Comparison of ENCODE assay signal across 19 cellular contexts in genomic region chr22:28025333-28025732, GRCh38.
A peak's percentile ranks its signal among the peaks of the same experiment; 100 is the strongest.
DNase-seq lines count a peak whose midpoint lies in the region; ATAC-seq, FAIRE-seq and TF ChIP-seq lines count a peak whose summit lies in the region.
"Had no signal": no experiment of that assay in that cellular context is flagged by ENCODE, and none has a peak within 500 bp of the region (broad histone marks: within the 10 kb centered on the region; RNA-seq: fewer than 3 reads in every experiment).

No MANE protein-coding gene starts in this region.

- no peak overlapping the region for H3K4me2 ChIP-seq in H1 (ENCODE audit: insufficient read depth in 1 of 2, low read depth in 2 of 2, low read length in 2 of 2)

- H3K27me3 ChIP-seq in right atrium auricular region (no peaks in the 10 kb centered on the region), H1 (replicated peaks in 1 of 4; ENCODE audit: control insufficient read depth in 3 of 4, extremely low read depth in 1 of 4, insufficient read depth in 3 of 4, low read length in 3 of 4) (no peaks in the 10 kb centered on the region), ovary (no peaks in the 10 kb centered on the region)

- no peak overlapping the region for H2BK12ac ChIP-seq in H1 (ENCODE audit: low read depth, low read length)

- H3K4me1 ChIP-seq in right atrium auricular region (peaks cover 3 to 66% of the 10 kb centered on the region in 2 donors), H1 (replicated peaks in 1 of 4; ENCODE audit: control insufficient read depth in 3 of 4, insufficient read depth in 4 of 4, low read length in 3 of 4) (peaks cover 0 to 5% (median 0%) of the 10 kb centered on the region in 4 experiments; a peak in 3 of 7 replicates), ovary (ENCODE audit: insufficient read depth) (peaks cover 17% of the 10 kb centered on the region)

- no peak overlapping the region for H3K14ac ChIP-seq in H1 (ENCODE audit: insufficient read length)

- no peak overlapping the region for H3K23ac ChIP-seq in H1 (ENCODE audit: insufficient read length)

- peaks cover 0 to 1% of the 10 kb centered on the region in 2 experiments for H4K20me1 ChIP-seq in H1 (replicated peaks in 1 of 2; ENCODE audit: control insufficient read depth in 1 of 2, insufficient read depth in 2 of 2, low read length in 2 of 2)

- H2AFZ ChIP-seq in H1 (ENCODE audit: low read length) = no peak overlapping the region
- H2AFZ ChIP-seq: GM23248 had no signal

- H3K27ac ChIP-seq in right atrium auricular region = no peak overlapping the region
- H3K27ac ChIP-seq in H1 (ENCODE audit: low read depth, low read length) = no peak overlapping the region
- no peak overlapping the region for H3K27ac ChIP-seq in ovary
- H3K27ac ChIP-seq: GM23248 had no signal

- no peak overlapping the region for H2AK5ac ChIP-seq in H1 (ENCODE audit: low read depth, low read length)

- no peak overlapping the region for H4K91ac ChIP-seq in H1 (replicated peaks; ENCODE audit: insufficient read length, low read length)

- H4K8ac ChIP-seq in H1 (ENCODE audit: extremely low read depth, insufficient read depth, low read length) = peak overlapping the region; percentile 12; the same call in 1 of the 2 replicates

- no peak overlapping the region for H2BK20ac ChIP-seq in H1 (ENCODE audit: low read length)

- no peaks in the 10 kb centered on the region for H3K9me3 ChIP-seq in right atrium auricular region
- no peaks in the 10 kb centered on the region for H3K9me3 ChIP-seq in H1 (ENCODE audit: insufficient read depth in 2 of 2, low read depth in 1 of 2, low read length in 1 of 2)
- no peaks in the 10 kb centered on the region for H3K9me3 ChIP-seq in ovary
- H3K9me3 ChIP-seq: Caco-2 had no signal

- H3K79me2 ChIP-seq in H1 (ENCODE audit: control insufficient read depth in 1 of 2, insufficient read depth in 2 of 2, low read length in 2 of 2) = no peaks in the 10 kb centered on the region

- no peaks in the 10 kb centered on the region for H3K36me3 ChIP-seq in right atrium auricular region
- H3K36me3 ChIP-seq in H1 (ENCODE audit: control insufficient read depth in 2 of 4, insufficient read depth in 4 of 4, low read length in 3 of 4) = no peaks in the 10 kb centered on the region
- H3K36me3 ChIP-seq in ovary = no peaks in the 10 kb centered on the region

- peak; percentile 32 for DNase-seq in right atrium auricular region (ENCODE audit: low spot score)
- DNase-seq in left cardiac atrium = no peak
- DNase-seq in H1 (ENCODE audit: low read depth in 1 of 2, low spot score in 2 of 2) = no peak
- peak in 3 of 5 donors; percentile 4 to 8 (median 6) for DNase-seq in ovary
- DNase-seq in ureter (ENCODE audit: low spot score) = peak; percentile 34
- no peak for DNase-seq in HT-29 (ENCODE audit: low spot score)
- DNase-seq in NCI-H748 (lab: John Stamatoyannopoulos, UW; ENCODE audit: unreplicated experiment) = no peak
- DNase-seq: Caco-2, GM23248, Kasumi-1, NCI-H1105 treated with DMSO at 0.1 percent for 48 hours, NCI-H187 treated with DMSO at 0.1 percent for 48 hours, NCI-H2171, NCI-H446 treated with DMSO at 0.1 percent for 48 hours, NCI-H774, SHP77 had no signal

- no peak overlapping the region for H2BK15ac ChIP-seq in H1 (ENCODE audit: low read length)

- TF ChIP-seq CTCF in right atrium auricular region (IDR thresholded peaks at IDR 0.05) (no peak), H1 (IDR thresholded peaks at IDR 0.05; ENCODE audit: control extremely low read depth in 1 of 3, insufficient read depth in 1 of 3, low read depth in 1 of 3, low read length in 3 of 3) (no peak), ovary (IDR thresholded peaks at IDR 0.05) (no peak)

- CTCF ChIA-PET in H1 (lab: Charles Lee; ENCODE audit: partially characterized antibody) = interaction anchor here (0.7 to 1.2 kb wide), 4 partner anchors 26 to 549 kb away, joined by 3 read pairs; no protein-coding TSS in a partner anchor

- TF ChIP-seq POLR2A in H1 (IDR thresholded peaks at IDR 0.05; ENCODE audit: control extremely low read depth in 1 of 2, low read depth in 2 of 2, low read length in 2 of 2) = no peak
- no peak for TF ChIP-seq POLR2A in ovary (IDR thresholded peaks at IDR 0.05)

- H3K79me1 ChIP-seq in H1 (ENCODE audit: low read depth, low read length) = no peaks in the 10 kb centered on the region

- FAIRE-seq in H1 (lab: Jason Lieb, UNC) = no peak
- FAIRE-seq: GM12878, RCC 7860 had no signal

- no peak overlapping the region for H3K9ac ChIP-seq in H1 (replicated peaks in 1 of 4; ENCODE audit: extremely low read depth in 1 of 4, low read depth in 3 of 4, low read length in 3 of 4)
- H3K9ac ChIP-seq: GM23248 had no signal

- H3K18ac ChIP-seq in H1 (ENCODE audit: extremely low read depth, low read length) = no peak overlapping the region

- TF ChIP-seq RAD21 in H1 (IDR thresholded peaks at IDR 0.05 in 1 of 2, conservative IDR thresholded peaks at IDR 0.05 in 1 of 2; ENCODE audit: low read depth in 2 of 2, low read length in 2 of 2) = no peak

- no peak overlapping the region for H3K4ac ChIP-seq in H1 (replicated peaks; ENCODE audit: insufficient read length, low read depth, low read length)

- POLR2A ChIA-PET in H1 (lab: Charles Lee; ENCODE audit: partially characterized antibody) = no interaction called here

- WGBS in H1 (ENCODE audit: extremely low coverage in 1 of 2, insufficient coverage in 1 of 2, insufficient read length in 1 of 2, insufficient replicate concordance in 2 of 2, low coverage in 1 of 2, low lambda C conversion rate in 2 of 2, missing lambda C conversion rate in 1 of 2), 2 experiments = 90% methylated on average over 7 of the region's 7 CpGs; no CpG with 5 or more reads in 1 of the 2 experiments
- WGBS in ovary, 3 donors = 63 to 72% (median 66%) methylated on average over 7 of the region's 7 CpGs

- TF ChIP-seq EP300 in H1 (IDR thresholded peaks at IDR 0.05; ENCODE audit: borderline replicate concordance in 1 of 2, low read depth in 2 of 2, low read length in 2 of 2) (no peak), ovary (IDR thresholded peaks at IDR 0.05) (no peak)

- H4K5ac ChIP-seq in H1 (ENCODE audit: insufficient read length, low read depth, low read length) = no peak overlapping the region

- H2BK5ac ChIP-seq in H1 (ENCODE audit: low read depth, low read length) = no peak overlapping the region

- intact Hi-C loops in left cardiac atrium (cut with DNase I) (loop anchor here (10.0 kb wide), 2 partner anchors 569 to 809 kb away; no protein-coding TSS in a partner anchor), ovary (cut with DNase I) (loop anchor here in 3 of 4 donors (10.0 kb wide), 2 partner anchors 419 to 559 kb away; no protein-coding TSS in a partner anchor)

- no peak overlapping the region for H3K56ac ChIP-seq in H1 (replicated peaks; ENCODE audit: insufficient read length, low read depth, low read length)

- no peaks in the 10 kb centered on the region for H3K23me2 ChIP-seq in H1 (ENCODE audit: low read depth, low read length)

- ATAC-seq in left cardiac atrium (no peak), HG02970 (IDR thresholded peaks at IDR 0.05; ENCODE audit: low FRiP score, unreplicated experiment) (no peak)
- ATAC-seq: GM12878 had no signal

- H2BK120ac ChIP-seq in H1 (replicated peaks; ENCODE audit: low read depth, low read length) = no peak overlapping the region

- H3K4me3 ChIP-seq in right atrium auricular region (no peak overlapping the region), H1 (ENCODE audit: extremely low read depth in 1 of 4, insufficient read depth in 2 of 4, low read depth in 3 of 4, low read length in 4 of 4) (no peak overlapping the region), ovary (no peak overlapping the region)
- H3K4me3 ChIP-seq: GM12878, GM23248 had no signal

TF ChIP-seq in H1, 55 proteins besides CTCF, POLR2A, EP300 and RAD21:
- TF ChIP-seq NRF1 (IDR thresholded peaks at IDR 0.05; ENCODE audit: low read depth, low read length) (no peak), TBP (IDR thresholded peaks at IDR 0.05; ENCODE audit: low read depth, low read length) (no peak)
TF ChIP-seq in H1: peak in this region for 0.

Comparison
In these comparisons a context has a peak if more than half of its experiments do, and no peak if none do; other contexts are left out.
1. DNase-seq: peak in right atrium auricular region (single experiment), ovary (3 of 5) and ureter (single experiment); none in left cardiac atrium (single experiment), H1 (0 of 2), HT-29 (single experiment) and NCI-H748 (single experiment).